26 cellular contexts compared by ENCODE assay signal in the genomic region with DNA sequence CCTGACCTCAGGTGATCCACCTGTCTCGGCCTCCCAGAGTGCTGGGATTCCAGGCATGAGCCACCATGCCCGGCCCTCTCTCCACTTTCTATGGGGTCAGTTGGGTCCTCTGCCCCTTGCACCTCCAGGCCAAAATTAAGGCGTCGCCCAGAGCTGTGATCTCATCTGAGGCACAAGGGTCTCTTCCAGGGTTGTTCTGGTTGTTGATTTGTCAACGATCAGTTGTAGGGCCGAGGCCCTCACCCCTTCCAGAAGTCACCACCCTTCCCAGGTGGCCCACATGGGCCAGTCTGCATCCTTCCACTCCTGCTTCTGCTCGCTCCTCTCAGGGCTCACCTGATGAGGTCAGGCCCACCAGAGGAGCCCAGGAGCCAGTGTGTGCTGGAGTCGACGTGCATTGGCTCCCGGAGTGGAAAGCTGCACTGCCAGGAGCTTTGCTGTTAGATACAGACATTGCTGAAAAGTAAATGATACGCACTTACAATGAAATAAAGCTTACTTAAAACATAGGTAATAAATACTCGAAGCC. TPM values are rescaled to one million over a fixed set of nuclear protein-coding genes. Genes with fewer than 3 reads are reported as not detected.
"Had no signal": no experiment of that assay in that cellular context is flagged by ENCODE, and none has a peak within 500 bp of the region (broad histone marks: within the 10 kb centered on the region; RNA-seq: fewer than 3 reads in every experiment).

No MANE protein-coding gene starts in this region.

- DNase-seq: KBM-7, NCI-H1092, NCI-H1105 treated with DMSO at 0.1 percent for 48 hours, NCI-H1417 treated with DMSO at 0.1 percent for 48 hours, NCI-H146, NCI-H1694 treated with DMSO at 0.1 percent for 48 hours, NCI-H1930, NCI-H2081, NCI-H2107, NCI-H226, NCI-H446, NCI-H510A, NCI-H524 treated with DMSO at 0.1 percent for 48 hours, NCI-H69, NCI-H774, RPMI8226, SHP77, SK-N-SH, SW 1271 had no signal

- H3K4me3 Mint-ChIP-seq: IgD-negative memory B cell had no signal

- FAIRE-seq: HTR-8/SVneo, RCC 7860 had no signal

- H3K27ac ChIP-seq: HL-60 had no signal

- H3K9ac ChIP-seq: SK-N-SH had no signal

- H3K4me2 ChIP-seq: SK-N-SH had no signal

- H3K9me3 ChIP-seq: SK-N-SH had no signal

- H3K4me1 Mint-ChIP-seq: IgD-negative memory B cell had no signal

- H3K27ac Mint-ChIP-seq: IgD-negative memory B cell had no signal

RNA-seq across cellular contexts. Expression of a gene that starts 14.3 kb away (rescaled TPM):
- total RNA-seq: LHCN-M2, MCF 10A, SK-MEL-5 had no signal
- polyA plus RNA-seq: IgD-negative memory B cell, SK-N-SH had no signal

RNA-seq across cellular contexts. Expression of a gene that starts 35.0 kb away (rescaled TPM):
- total RNA-seq: MCF 10A, SK-MEL-5 had no signal
